In the genomic region with DNA sequence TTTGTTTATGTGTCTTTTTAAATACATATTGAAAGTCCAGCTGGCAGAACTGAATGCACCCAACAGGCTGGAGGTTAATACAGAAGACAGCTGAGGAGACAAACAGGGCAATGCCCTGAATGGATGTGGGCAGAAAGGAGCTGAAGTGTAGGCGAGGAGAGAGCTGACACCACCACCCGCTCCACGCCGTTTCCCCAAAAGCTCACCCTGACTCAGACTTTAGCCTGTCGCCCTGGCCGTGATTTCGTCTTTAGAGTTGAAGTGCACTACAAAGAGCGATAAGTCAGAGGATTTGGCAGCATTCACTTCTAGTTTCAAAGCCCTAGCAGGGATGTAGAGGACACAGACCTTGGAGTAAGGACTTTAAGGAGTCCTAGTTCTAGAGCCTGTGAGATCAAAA, we compare ENCODE assay signal across 11 cellular contexts. TPM values are rescaled to one million over a fixed set of nuclear protein-coding genes. Genes with fewer than 3 reads are reported as not detected.
DNase-seq lines count a peak whose midpoint lies in the region; ATAC-seq and TF ChIP-seq lines count a peak whose summit lies in the region.
"Had no signal": no experiment of that assay in that cellular context is flagged by ENCODE, and none has a peak within 500 bp of the region (broad histone marks: within the 10 kb centered on the region; RNA-seq: fewer than 3 reads in every experiment).

No MANE protein-coding gene starts in this region.

- no peak overlapping the region for H3K4me3 Mint-ChIP-seq in activated CD8-positive, alpha-beta memory T cell treated with anti-CD3 and anti-CD28 coated beads, Interleukin-2, amount 10 ng/mL, durations not matched to agents 7 days and 5 days
- no peak overlapping the region for H3K4me3 Mint-ChIP-seq in mesothelial cell of epicardium

- H3K27ac Mint-ChIP-seq in activated CD8-positive, alpha-beta memory T cell treated with anti-CD3 and anti-CD28 coated beads, Interleukin-2, amount 10 ng/mL, durations not matched to agents 7 days and 5 days: no peak overlapping the region
- H3K27ac Mint-ChIP-seq in mesothelial cell of epicardium: peak overlapping the region; percentile 32

- CTCF ChIA-PET in activated CD8-positive, alpha-beta memory T cell treated with anti-CD3 and anti-CD28 coated beads, Interleukin-2, amount 10 ng/mL, durations not matched to agents 7 days and 5 days (lab: Charles Lee): interaction anchor here (1.2 kb wide), 1 partner anchor 10 kb away, joined by 4 read pairs; no protein-coding TSS in a partner anchor

- H3K27me3 Mint-ChIP-seq in activated CD8-positive, alpha-beta memory T cell treated with anti-CD3 and anti-CD28 coated beads, Interleukin-2, amount 10 ng/mL, durations not matched to agents 7 days and 5 days: no peaks in the 10 kb centered on the region
- no peaks in the 10 kb centered on the region for H3K27me3 Mint-ChIP-seq in mesothelial cell of epicardium (ENCODE audit: low read depth)

- no peaks in the 10 kb centered on the region for H3K27me3 ChIP-seq in transverse colon
- H3K27me3 ChIP-seq: upper lobe of left lung had no signal

- peaks cover 7 to 28% (median 19%) of the 10 kb centered on the region in 4 donors for H3K4me1 ChIP-seq in transverse colon

- intact Hi-C loops in transverse colon (cut with DNase I; ENCODE audit: low total_unique reads): no loop called here

- TF ChIP-seq CTCF in mesothelial cell of epicardium (IDR thresholded peaks at IDR 0.05; ENCODE audit: unreplicated experiment) (no peak), transverse colon (IDR thresholded peaks at IDR 0.05) (no peak)

- no peak overlapping the region for H3K27ac ChIP-seq in transverse colon
- H3K27ac ChIP-seq: upper lobe of left lung had no signal

- no peaks in the 10 kb centered on the region for H3K9me3 ChIP-seq in transverse colon
- H3K9me3 ChIP-seq: upper lobe of left lung had no signal

- 84 to 98% methylated on average over 2 to 8 of the region's 8 CpGs for WGBS in transverse colon (ENCODE audit: low coverage in 1 of 2), 2 donors

- in situ Hi-C loops in transverse colon (cut with MboI; ENCODE audit: low pct_ligation_motif_present in 1 of 4, low pct_unique_long_range_greater_than_20kb in 1 of 4, low sequenced_read_pairs in 3 of 4): no loop called here

- no peak for ATAC-seq in activated CD8-positive, alpha-beta memory T cell treated with anti-CD3 and anti-CD28 coated beads, Interleukin-2, amount 10 ng/mL, durations not matched to agents 7 days and 5 days
- ATAC-seq: activated CD4-positive, CD25-positive, alpha-beta regulatory T cell treated with anti-CD3 and anti-CD28 coated beads, Interleukin-2, amount 50 U/mL, for 24 hours had no signal

- DNase-seq in activated CD8-positive, alpha-beta memory T cell treated with anti-CD3 and anti-CD28 coated beads for 24 hours: peak; percentile 63
- no peak for DNase-seq in activated CD8-positive, alpha-beta memory T cell treated with anti-CD3 and anti-CD28 coated beads, Interleukin-2, amount 10 ng/mL, durations not matched to agents 7 days and 5 days
- DNase-seq in activated T-cell treated with anti-CD3 and anti-CD28 coated beads, Interleukin-2, amount 50 U/mL, for 48 hours: peak; percentile 59 to 64
- DNase-seq in mesothelial cell of epicardium (ENCODE audit: low spot score in 2 of 2, unreplicated experiment in 2 of 2) (no peak), transverse colon (no peak), DMS79 treated with DMSO at 0.1 percent for 48 hours (lab: John Stamatoyannopoulos, UW) (no peak), NCI-H2196 (lab: John Stamatoyannopoulos, UW; ENCODE audit: unreplicated experiment) (no peak)
- peak; percentile 6 for DNase-seq in stimulated activated naive CD4-positive, alpha-beta T cell treated with Interleukin-2 at 50 U/mL for 16 hours (lab: John Stamatoyannopoulos, UW)
- DNase-seq: DMS 273 treated with DMSO at 0.1 percent for 48 hours had no signal

- peaks cover 38% of the 10 kb centered on the region for H3K4me1 Mint-ChIP-seq in activated CD8-positive, alpha-beta memory T cell treated with anti-CD3 and anti-CD28 coated beads, Interleukin-2, amount 10 ng/mL, durations not matched to agents 7 days and 5 days
- H3K4me1 Mint-ChIP-seq in mesothelial cell of epicardium: peaks cover 28% of the 10 kb centered on the region

- no peak for TF ChIP-seq EP300 in transverse colon (IDR thresholded peaks at IDR 0.05; ENCODE audit: low read depth)

- peaks cover 6% of the 10 kb centered on the region for H3K36me3 Mint-ChIP-seq in activated CD8-positive, alpha-beta memory T cell treated with anti-CD3 and anti-CD28 coated beads, Interleukin-2, amount 10 ng/mL, durations not matched to agents 7 days and 5 days
- H3K36me3 Mint-ChIP-seq in mesothelial cell of epicardium: no peaks in the 10 kb centered on the region

- no peak overlapping the region for H3K4me3 ChIP-seq in transverse colon
- H3K4me3 ChIP-seq: upper lobe of left lung had no signal

- no peaks in the 10 kb centered on the region for H3K36me3 ChIP-seq in transverse colon
- H3K36me3 ChIP-seq: upper lobe of left lung had no signal

- no peak for TF ChIP-seq POLR2A in transverse colon (IDR thresholded peaks at IDR 0.05)

- no peaks in the 10 kb centered on the region for H3K9me3 Mint-ChIP-seq in activated CD8-positive, alpha-beta memory T cell treated with anti-CD3 and anti-CD28 coated beads, Interleukin-2, amount 10 ng/mL, durations not matched to agents 7 days and 5 days (ENCODE audit: low read depth)
- no peaks in the 10 kb centered on the region for H3K9me3 Mint-ChIP-seq in mesothelial cell of epicardium

RNA-seq across cellular contexts. Expression of gene ERAP1, which starts 2.2 kb away (rescaled TPM):
- 100 to 1,000 TPM; 109 to 119 TPM for total RNA-seq in activated CD8-positive, alpha-beta memory T cell treated with anti-CD3 and anti-CD28 coated beads, Interleukin-2, amount 10 ng/mL, durations not matched to agents 7 days and 5 days
- total RNA-seq in mesothelial cell of epicardium: 46.5 to 49.3 TPM (median 48.4 TPM) in 3 replicates
- 10 to 100 TPM; 22.7 to 93.9 (median 73.3) TPM for total RNA-seq in transverse colon

Comparison
In these comparisons a context has a peak if more than half of its experiments do, and no peak if none do; other contexts are left out.
1. DNase-seq: peak in activated CD8-positive, alpha-beta memory T cell treated with anti-CD3 and anti-CD28 coated beads for 24 hours (single experiment), activated T-cell treated with anti-CD3 and anti-CD28 coated beads, Interleukin-2, amount 50 U/mL, for 48 hours (2 of 2) and stimulated activated naive CD4-positive, alpha-beta T cell treated with Interleukin-2 at 50 U/mL for 16 hours (single experiment); none in activated CD8-positive, alpha-beta memory T cell treated with anti-CD3 and anti-CD28 coated beads, Interleukin-2, amount 10 ng/mL, durations not matched to agents 7 days and 5 days (single experiment), mesothelial cell of epicardium (0 of 2), transverse colon (single experiment), DMS79 treated with DMSO at 0.1 percent for 48 hours (single experiment) and NCI-H2196 (single experiment).